ENCODE assay signal across 7 cellular contexts in the genomic region with DNA sequence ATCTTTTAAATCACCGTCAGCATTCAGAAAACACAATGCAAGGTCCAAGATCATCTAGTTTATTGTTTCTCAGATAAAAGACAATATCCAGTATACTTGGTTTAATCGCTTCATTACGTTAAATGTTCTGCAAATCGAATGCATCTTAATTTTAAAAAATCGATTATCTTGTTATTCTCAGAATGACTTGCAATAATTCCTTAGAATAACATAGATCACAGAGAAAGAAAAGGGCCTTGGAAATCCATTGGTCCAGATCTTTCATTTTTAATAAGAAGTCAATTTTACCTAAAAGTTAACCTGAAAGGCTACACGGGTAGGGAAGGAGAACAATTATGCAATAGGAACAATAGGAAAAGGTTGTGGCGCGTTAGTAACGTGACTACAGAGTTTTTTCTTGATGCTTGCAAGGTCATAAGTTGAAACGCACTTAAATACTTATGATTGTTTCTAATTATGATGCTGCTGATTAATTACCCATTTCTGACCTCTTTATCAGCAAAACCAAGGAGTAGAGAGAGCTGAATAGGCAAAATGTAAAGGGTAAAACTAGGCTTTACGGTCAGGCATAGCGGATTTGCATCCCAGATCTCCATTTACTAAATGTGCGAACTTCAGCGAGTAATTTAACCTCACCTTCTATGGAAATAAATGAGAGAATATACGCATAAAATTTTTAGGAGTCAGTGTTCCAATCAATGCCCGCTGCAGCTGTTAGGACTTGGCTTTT. TPM values are rescaled to one million over a fixed set of nuclear protein-coding genes. Genes with fewer than 3 reads are reported as not detected.
A peak's percentile ranks its signal among the peaks of the same experiment; 100 is the strongest.
DNase-seq lines count a peak whose midpoint lies in the region; ATAC-seq and TF ChIP-seq lines count a peak whose summit lies in the region.

No MANE protein-coding gene starts in this region.

- peaks cover 41% of the 10 kb centered on the region for H3K79me2 ChIP-seq in SU-DHL-6 (ENCODE audit: insufficient read depth, low read length)

- peaks cover 10% of the 10 kb centered on the region for H3F3A ChIP-seq in SU-DHL-6 (ENCODE audit: insufficient read depth)

- peak overlapping the region; percentile 62 for H2AFZ ChIP-seq in SU-DHL-6 (ENCODE audit: low read depth, low read length, severe bottlenecking)

- no peaks in the 10 kb centered on the region for H3K9me2 ChIP-seq in SU-DHL-6 (replicated peaks; ENCODE audit: insufficient read depth, low read length)

- peak overlapping the region; percentile 48 for H3K27ac ChIP-seq in SU-DHL-6 (ENCODE audit: low read depth, low read length)

- no peak for TF ChIP-seq POLR2A in GM18505 (IDR thresholded peaks at IDR 0.05; ENCODE audit: borderline replicate concordance, extremely low read depth, insufficient read depth, insufficient read length)

- TF ChIP-seq CTCF in SU-DHL-6 (IDR thresholded peaks at IDR 0.05; ENCODE audit: insufficient read depth, low read length, poor library complexity, severe bottlenecking): no peak
- no peak for TF ChIP-seq CTCF in fibroblast of villous mesenchyme (IDR thresholded peaks at IDR 0.05; ENCODE audit: insufficient read depth, low read depth, low read length)

- CTCF ChIA-PET in HEK293T (lab: Yijun Ruan, JAX): no interaction called here

- POLR2A ChIA-PET in HEK293T (lab: Yijun Ruan, JAX): interaction anchor here (0.8 to 1.1 kb wide), 2 partner anchors 45 to 94 kb away, joined by 3 to 4 read pairs; partner anchors contain the start of gene CDC42SE2

- peak overlapping the region; percentile 69 for H3K9ac ChIP-seq in SU-DHL-6 (ENCODE audit: low read length)
- H3K9ac ChIP-seq in skeletal muscle satellite cell (ENCODE audit: low read depth, low read length): peak overlapping the region; percentile 85

- H3K4me1 ChIP-seq in skeletal muscle satellite cell (ENCODE audit: control insufficient read depth, insufficient read depth, low read length): peaks cover 16% of the 10 kb centered on the region

- H3K36me3 ChIP-seq in H7 (replicated peaks; ENCODE audit: control insufficient read depth, insufficient read depth, low read length) (no peaks in the 10 kb centered on the region), SU-DHL-6 (ENCODE audit: low read length) (no peaks in the 10 kb centered on the region), skeletal muscle satellite cell (ENCODE audit: insufficient read depth, low read length) (no peaks in the 10 kb centered on the region)

- H3K27me3 ChIP-seq in H7 (ENCODE audit: control insufficient read depth, insufficient read depth, low read length): no peaks in the 10 kb centered on the region
- no peaks in the 10 kb centered on the region for H3K27me3 ChIP-seq in SU-DHL-6 (ENCODE audit: low read length)
- no peaks in the 10 kb centered on the region for H3K27me3 ChIP-seq in skeletal muscle satellite cell (ENCODE audit: control insufficient read depth, insufficient read depth, low read length)

- H3K9me3 ChIP-seq in SU-DHL-6 (ENCODE audit: insufficient read depth, low read length): no peaks in the 10 kb centered on the region
- no peaks in the 10 kb centered on the region for H3K9me3 ChIP-seq in skeletal muscle satellite cell (replicated peaks; ENCODE audit: low read length)

- H4K20me1 ChIP-seq in SU-DHL-6 (ENCODE audit: low read depth, low read length): no peaks in the 10 kb centered on the region

- ATAC-seq in GM18505 (IDR thresholded peaks at IDR 0.05; ENCODE audit: unreplicated experiment) (no peak), HG02610 (IDR thresholded peaks at IDR 0.05; ENCODE audit: unreplicated experiment) (no peak)

- DNase-seq in H7 (no peak), fibroblast of villous mesenchyme (ENCODE audit: low read depth) (no peak), HEK293T (ENCODE audit: extremely low spot score) (no peak)

- H3K4me2 ChIP-seq in SU-DHL-6 (ENCODE audit: low read depth, low read length, poor library complexity, severe bottlenecking) (peak overlapping the region; percentile 93), skeletal muscle satellite cell (ENCODE audit: low read length) (peak overlapping the region; percentile 90)

- H3K4me3 ChIP-seq in H7 (ENCODE audit: insufficient read depth, low read depth, low read length) (peak overlapping the region; percentile 51), SU-DHL-6 (ENCODE audit: insufficient read depth, low read length, poor library complexity, severe bottlenecking) (peak overlapping the region; percentile 63), fibroblast of villous mesenchyme (ENCODE audit: low read depth, low read length) (peak overlapping the region; percentile 87), skeletal muscle satellite cell (ENCODE audit: low read length) (peak overlapping the region; percentile 77)

TF ChIP-seq in HEK293T, 16 proteins besides CTCF, POLR2A, EP300 and RAD21:
- TF ChIP-seq FOXM1 (IDR thresholded peaks at IDR 0.05; ENCODE audit: borderline replicate concordance): no peak
- no peak for TF ChIP-seq FOXA1 (IDR thresholded peaks at IDR 0.05)
- TF ChIP-seq BHLHE40 (IDR thresholded peaks at IDR 0.05; ENCODE audit: borderline replicate concordance): no peak
- no peak for TF ChIP-seq LEF1 (IDR thresholded peaks at IDR 0.05; ENCODE audit: borderline replicate concordance)
- no peak for TF ChIP-seq SUZ12 (IDR thresholded peaks at IDR 0.05)
- TF ChIP-seq NFRKB (IDR thresholded peaks at IDR 0.05): no peak
- no peak for TF ChIP-seq HDGF (IDR thresholded peaks at IDR 0.05; ENCODE audit: borderline replicate concordance)
- TF ChIP-seq CTBP1 (IDR thresholded peaks at IDR 0.05; ENCODE audit: borderline replicate concordance): no peak
- no peak for TF ChIP-seq ARNT (IDR thresholded peaks at IDR 0.05)
- no peak for TF ChIP-seq PKNOX1 (IDR thresholded peaks at IDR 0.05)
- TF ChIP-seq FOXK2 (IDR thresholded peaks at IDR 0.05): no peak
- no peak for TF ChIP-seq L3MBTL2 (conservative IDR thresholded peaks at IDR 0.05)
- no peak for TF ChIP-seq SP1 (IDR thresholded peaks at IDR 0.05)
- no peak for TF ChIP-seq ELF4 (IDR thresholded peaks at IDR 0.05)
- TF ChIP-seq TARDBP (IDR thresholded peaks at IDR 0.05): no peak
TF ChIP-seq in HEK293T: peak in this region for 0.

RNA-seq across cellular contexts. Expression of gene LYRM7, which starts 0.8 kb away (rescaled TPM):
- 4.5 and 9.3 TPM in 2 replicates for total RNA-seq in H7 (2014; rRNA removed; shearing (Covaris generic))
- 4.2 and 6.0 TPM in 2 replicates for total RNA-seq in fibroblast of villous mesenchyme
- total RNA-seq in skeletal muscle satellite cell (2012; rRNA removed): 7.6 and 7.9 TPM in 2 replicates

RNA-seq across cellular contexts. Expression of gene HINT1, which starts 4.9 kb away (rescaled TPM):
- 330 and 344 TPM in 2 replicates for total RNA-seq in H7 (2014; rRNA removed; shearing (Covaris generic))
- total RNA-seq in fibroblast of villous mesenchyme: 146 and 183 TPM in 2 replicates
- 135 and 172 TPM in 2 replicates for total RNA-seq in skeletal muscle satellite cell (2012; rRNA removed)
